In the genomic region with DNA sequence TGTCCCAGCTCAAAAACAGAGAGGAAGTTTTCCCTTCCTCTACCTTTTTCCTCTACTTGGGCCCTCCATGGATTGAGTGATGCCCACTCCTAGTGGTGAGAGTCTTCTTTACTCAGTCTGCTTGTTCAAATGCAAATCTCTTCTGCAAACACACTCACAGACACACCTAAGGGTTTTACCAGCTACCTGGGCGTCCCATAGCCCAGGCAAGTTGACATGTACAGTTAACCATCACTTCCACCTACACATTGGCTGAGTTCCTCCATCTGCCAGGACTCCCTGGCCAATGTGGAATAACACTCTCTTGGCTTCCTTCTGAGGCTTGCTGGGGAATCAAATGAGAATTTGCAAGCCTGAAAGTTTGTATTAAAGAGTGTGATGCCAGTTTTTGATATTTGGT, we compare ENCODE assay signal across 33 cellular contexts. TPM values are rescaled to one million over a fixed set of nuclear protein-coding genes. Genes with fewer than 3 reads are reported as not detected.
DNase-seq lines count a peak whose midpoint lies in the region; ATAC-seq, FAIRE-seq and TF ChIP-seq lines count a peak whose summit lies in the region.
"Had no signal": no experiment of that assay in that cellular context is flagged by ENCODE, and none has a peak within 500 bp of the region (broad histone marks: within the 10 kb centered on the region; RNA-seq: fewer than 3 reads in every experiment).

No MANE protein-coding gene starts in this region.

- H3K23ac ChIP-seq in H1 (ENCODE audit: insufficient read length), result no peak overlapping the region

- peak overlapping the region; percentile 57; the same call in 1 of the 2 replicates for H2BK20ac ChIP-seq in H1 (ENCODE audit: low read length)

- TF ChIP-seq EP300 in H1 (IDR thresholded peaks at IDR 0.05; ENCODE audit: borderline replicate concordance in 1 of 2, low read depth in 2 of 2, low read length in 2 of 2) (no peak), stomach (IDR thresholded peaks at IDR 0.05) (no peak)

- intact Hi-C loops in stomach (cut with DNase I; ENCODE audit: low total_unique reads), result no loop called here

- no peak overlapping the region for H3K4me2 ChIP-seq in H1 (ENCODE audit: insufficient read depth in 1 of 2, low read depth in 2 of 2, low read length in 2 of 2)
- H3K4me2 ChIP-seq: A549; BLaER1; BLaER1 treated with 17β-estradiol and CSF1 and Interleukin-3, amounts not matched to agents 10 nM and 100 nM had no signal

- 100% methylated on average over 1 of the region's 1 CpG; no CpG with 5 or more reads in 1 of the 2 experiments for WGBS in H1 (ENCODE audit: extremely low coverage in 1 of 2, insufficient coverage in 1 of 2, insufficient read length in 1 of 2, insufficient replicate concordance in 2 of 2, low coverage in 1 of 2, low lambda C conversion rate in 2 of 2, missing lambda C conversion rate in 1 of 2), 2 experiments
- 57 to 88% (median 80%) methylated on average over 1 of the region's 1 CpG for WGBS in stomach, 5 donors

- no peak overlapping the region for H4K5ac ChIP-seq in H1 (ENCODE audit: insufficient read length, low read depth, low read length)

- H3K36me3 Mint-ChIP-seq in WTC11, result peaks cover 28% of the 10 kb centered on the region
- peaks cover 6% of the 10 kb centered on the region for H3K36me3 Mint-ChIP-seq in stimulated activated memory B cell treated with anti-CD40 and anti-IgM and Interleukin-4, amounts not matched to agents 10 μg/mL and 1 μg/mL and 100 μg/mL, for 72 hours
- H3K36me3 Mint-ChIP-seq: CD14-positive monocyte; CD4-positive, alpha-beta memory T cell; CD4-positive, CD25-positive, alpha-beta regulatory T cell; CD8-positive, alpha-beta T cell had no signal

- H3K9me3 Mint-ChIP-seq in WTC11, result peaks cover 38% of the 10 kb centered on the region
- H3K9me3 Mint-ChIP-seq in stimulated activated memory B cell treated with anti-CD40 and anti-IgM and Interleukin-4, amounts not matched to agents 10 μg/mL and 1 μg/mL and 100 μg/mL, for 72 hours, result peaks cover 7% of the 10 kb centered on the region
- H3K9me3 Mint-ChIP-seq: CD8-positive, alpha-beta T cell had no signal

- no peak overlapping the region for H3K9ac ChIP-seq in H1 (replicated peaks in 1 of 4; ENCODE audit: extremely low read depth in 1 of 4, low read depth in 3 of 4, low read length in 3 of 4)
- H3K9ac ChIP-seq: BLaER1; BLaER1 treated with 17β-estradiol and CSF1 and Interleukin-3, amounts not matched to agents 10 nM and 100 nM had no signal

- no peak overlapping the region for H3K4me3 Mint-ChIP-seq in WTC11
- H3K4me3 Mint-ChIP-seq in stimulated activated memory B cell treated with anti-CD40 and anti-IgM and Interleukin-4, amounts not matched to agents 10 μg/mL and 1 μg/mL and 100 μg/mL, for 72 hours, result no peak overlapping the region
- H3K4me3 Mint-ChIP-seq: B cell; CD14-positive monocyte; CD4-positive, alpha-beta memory T cell; CD4-positive, alpha-beta T cell; CD4-positive, CD25-positive, alpha-beta regulatory T cell; CD8-positive, alpha-beta memory T cell; CD8-positive, alpha-beta T cell had no signal

- H2BK12ac ChIP-seq in H1 (ENCODE audit: low read depth, low read length), result no peak overlapping the region

- no peaks in the 10 kb centered on the region for H3K79me2 ChIP-seq in H1 (ENCODE audit: control insufficient read depth in 1 of 2, insufficient read depth in 2 of 2, low read length in 2 of 2)

- no peaks in the 10 kb centered on the region for H4K20me1 ChIP-seq in H1 (replicated peaks in 1 of 2; ENCODE audit: control insufficient read depth in 1 of 2, insufficient read depth in 2 of 2, low read length in 2 of 2)
- H4K20me1 ChIP-seq: BLaER1; BLaER1 treated with 17β-estradiol and CSF1 and Interleukin-3, amounts not matched to agents 10 nM and 100 nM had no signal

- no peak overlapping the region for H3K27ac ChIP-seq in H1 (ENCODE audit: low read depth, low read length)
- no peak overlapping the region for H3K27ac ChIP-seq in stomach
- H3K27ac ChIP-seq: 22Rv1; A549; BLaER1; BLaER1 treated with 17β-estradiol and CSF1 and Interleukin-3, amounts not matched to agents 10 nM and 100 nM; C4-2B had no signal

- H2BK120ac ChIP-seq in H1 (replicated peaks; ENCODE audit: low read depth, low read length), result no peak overlapping the region

- no peak overlapping the region for H2AK5ac ChIP-seq in H1 (ENCODE audit: low read depth, low read length)

- H3K4me3 ChIP-seq in H1 (ENCODE audit: extremely low read depth in 1 of 4, insufficient read depth in 2 of 4, low read depth in 3 of 4, low read length in 4 of 4) (no peak overlapping the region), stomach (no peak overlapping the region)
- H3K4me3 ChIP-seq: A549; BLaER1; BLaER1 treated with 17β-estradiol and CSF1 and Interleukin-3, amounts not matched to agents 10 nM and 100 nM had no signal

- no peak for TF ChIP-seq RAD21 in H1 (IDR thresholded peaks at IDR 0.05 in 1 of 2, conservative IDR thresholded peaks at IDR 0.05 in 1 of 2; ENCODE audit: low read depth in 2 of 2, low read length in 2 of 2)

- no peak for ATAC-seq in WTC11
- ATAC-seq in stimulated activated memory B cell treated with anti-CD40 and anti-IgM and Interleukin-4, amounts not matched to agents 10 μg/mL and 1 μg/mL and 100 μg/mL, for 72 hours, result no peak
- ATAC-seq: A549; CD8-positive, alpha-beta T cell had no signal

- peaks cover 13 to 16% of the 10 kb centered on the region in 2 experiments for H3K9me3 ChIP-seq in H1 (ENCODE audit: insufficient read depth in 2 of 2, low read depth in 1 of 2, low read length in 1 of 2)
- H3K9me3 ChIP-seq in stomach, result no peaks in the 10 kb centered on the region
- H3K9me3 ChIP-seq: BE2C, Caco-2 had no signal

- H3K27ac Mint-ChIP-seq in WTC11, result no peak overlapping the region
- H3K27ac Mint-ChIP-seq in stimulated activated memory B cell treated with anti-CD40 and anti-IgM and Interleukin-4, amounts not matched to agents 10 μg/mL and 1 μg/mL and 100 μg/mL, for 72 hours, result no peak overlapping the region
- H3K27ac Mint-ChIP-seq: B cell; CD4-positive, alpha-beta memory T cell; CD4-positive, alpha-beta T cell; CD4-positive, CD25-positive, alpha-beta regulatory T cell; CD8-positive, alpha-beta memory T cell; CD8-positive, alpha-beta T cell had no signal

- peaks cover 31% of the 10 kb centered on the region for H3K4me1 Mint-ChIP-seq in WTC11
- peaks cover 7% of the 10 kb centered on the region for H3K4me1 Mint-ChIP-seq in stimulated activated memory B cell treated with anti-CD40 and anti-IgM and Interleukin-4, amounts not matched to agents 10 μg/mL and 1 μg/mL and 100 μg/mL, for 72 hours
- H3K4me1 Mint-ChIP-seq: B cell; CD14-positive monocyte; CD4-positive, alpha-beta memory T cell; CD4-positive, CD25-positive, alpha-beta regulatory T cell; CD8-positive, alpha-beta memory T cell had no signal

- H3K14ac ChIP-seq in H1 (ENCODE audit: insufficient read length), result no peak overlapping the region

- H4K8ac ChIP-seq in H1 (ENCODE audit: extremely low read depth, insufficient read depth, low read length), result no peak overlapping the region

- H3K4ac ChIP-seq in H1 (replicated peaks; ENCODE audit: insufficient read length, low read depth, low read length), result no peak overlapping the region

- H4K91ac ChIP-seq in H1 (replicated peaks; ENCODE audit: insufficient read length, low read length), result peak overlapping the region; percentile 44

- H3K79me1 ChIP-seq in H1 (ENCODE audit: low read depth, low read length), result no peaks in the 10 kb centered on the region

- no peak overlapping the region for H2AFZ ChIP-seq in H1 (ENCODE audit: low read length)

- no peak for TF ChIP-seq POLR2A in H1 (IDR thresholded peaks at IDR 0.05; ENCODE audit: control extremely low read depth in 1 of 2, low read depth in 2 of 2, low read length in 2 of 2)
- TF ChIP-seq POLR2A in stomach (IDR thresholded peaks at IDR 0.05), result no peak

- no peaks in the 10 kb centered on the region for H3K27me3 ChIP-seq in H1 (replicated peaks in 1 of 4; ENCODE audit: control insufficient read depth in 3 of 4, extremely low read depth in 1 of 4, insufficient read depth in 3 of 4, low read length in 3 of 4)
- no peaks in the 10 kb centered on the region for H3K27me3 ChIP-seq in stomach
- H3K27me3 ChIP-seq: BE2C; BLaER1; BLaER1 treated with 17β-estradiol and CSF1 and Interleukin-3, amounts not matched to agents 10 nM and 100 nM had no signal

- TF ChIP-seq CTCF in WTC11 (IDR thresholded peaks at IDR 0.05) (no peak), H1 (IDR thresholded peaks at IDR 0.05; ENCODE audit: control extremely low read depth in 1 of 3, insufficient read depth in 1 of 3, low read depth in 1 of 3, low read length in 3 of 3) (no peak), stomach (IDR thresholded peaks at IDR 0.05) (no peak)

- no peak overlapping the region for H2BK15ac ChIP-seq in H1 (ENCODE audit: low read length)

- no peak for FAIRE-seq in H1 (lab: Jason Lieb, UNC)
- FAIRE-seq: A204.1, A549, D721Med had no signal

- no peak overlapping the region for H3K18ac ChIP-seq in H1 (ENCODE audit: extremely low read depth, low read length)

- no peak overlapping the region for H3K56ac ChIP-seq in H1 (replicated peaks; ENCODE audit: insufficient read length, low read depth, low read length)

- no peaks in the 10 kb centered on the region for H3K23me2 ChIP-seq in H1 (ENCODE audit: low read depth, low read length)

- POLR2A ChIA-PET in WTC11 (lab: Charles Lee) (no interaction called here), H1 (lab: Charles Lee; ENCODE audit: partially characterized antibody) (no interaction called here)

- H3K4me1 ChIP-seq in H1 (replicated peaks in 1 of 4; ENCODE audit: control insufficient read depth in 3 of 4, insufficient read depth in 4 of 4, low read length in 3 of 4) (peaks cover 5 to 19% (median 14%) of the 10 kb centered on the region in 4 experiments; a peak in 6 of 7 replicates), stomach (no peaks in the 10 kb centered on the region)
- H3K4me1 ChIP-seq: A549, BE2C had no signal

- CTCF ChIA-PET in WTC11 (lab: Charles Lee) (no interaction called here), H1 (lab: Charles Lee; ENCODE audit: partially characterized antibody) (no interaction called here)

- no peak overlapping the region for H2BK5ac ChIP-seq in H1 (ENCODE audit: low read depth, low read length)

- DNase-seq in WTC11 (ENCODE audit: low spot score) (no peak), H1 (ENCODE audit: low read depth in 1 of 2, low spot score in 2 of 2) (no peak), stomach (no peak)
- DNase-seq: 8988T; ACHN; AML-193; BE2C; C1 segment of cervical spinal cord; Caco-2; Calu3; CD4-positive, alpha-beta memory T cell; CD4-positive, alpha-beta T cell; CD4-positive, CD25-positive, alpha-beta regulatory T cell; CD8-positive, alpha-beta memory T cell; CD8-positive, alpha-beta T cell; COR-L47; DMS 273 treated with DMSO at 0.1 percent for 48 hours; DMS153; DMS53; DMS79; DMS79 treated with DMSO at 0.1 percent for 48 hours; DND-41; EL had no signal

- H3K36me3 ChIP-seq in H1 (ENCODE audit: control insufficient read depth in 2 of 4, insufficient read depth in 4 of 4, low read length in 3 of 4) (0 out of 8 replicates have a peak, but pooled peaks cover 0 to 4% (median 0%) of the 10 kb centered on the region in 4 experiments), stomach (no peaks in the 10 kb centered on the region)
- H3K36me3 ChIP-seq: BE2C, BLaER1 had no signal

- peaks cover 2% of the 10 kb centered on the region; the same call in 1 of the 2 replicates for H3K27me3 Mint-ChIP-seq in WTC11 (ENCODE audit: low read depth)
- H3K27me3 Mint-ChIP-seq in stimulated activated memory B cell treated with anti-CD40 and anti-IgM and Interleukin-4, amounts not matched to agents 10 μg/mL and 1 μg/mL and 100 μg/mL, for 72 hours, result peaks cover 49% of the 10 kb centered on the region
- H3K27me3 Mint-ChIP-seq: CD4-positive, CD25-positive, alpha-beta regulatory T cell had no signal

RNA-seq across cellular contexts. Expression of a gene that starts 45.7 kb away (rescaled TPM):
- total RNA-seq in WTC11 (2021) (28.2 to 34.3 TPM (median 33.4 TPM) in 3 replicates), stomach (10 to 100 TPM; 17.7 to 69.4 (median 23.7) TPM)
- 29.1 and 35.1 TPM in 2 replicates for total RNA-seq in H1 (2021; fragmentation: NEBNext Ultra II Directional; extraction: Animal tissue kit (Norgen Biotek cat#: 25700))
- polyA plus RNA-seq in H1 (2011; rRNA removed) (43.4 and 46.8 TPM in 2 replicates), stomach (10 to 100 TPM; 11.2 to 19.6 (median 12.9) TPM)
- polyA plus RNA-seq in H1 (2011; cell fraction: cytosol; rRNA removed), result 36.5 TPM
- 54.8 TPM for polyA plus RNA-seq in H1 (2011; cell fraction: nucleus; rRNA removed)
- 29.2 to 34.0 TPM (median 33.8 TPM) in 4 replicates for polyA plus RNA-seq in H1 (2012, experiment 1 of 2)
- 30.9 TPM for polyA plus RNA-seq in H1 (2012, experiment 2 of 2)
- polyA plus RNA-seq in H1 (2013, experiment 1 of 2), result 22.1 TPM
- 23.6 TPM for polyA plus RNA-seq in H1 (2013, experiment 2 of 2)
- 51.6 and 57.5 TPM in 2 replicates for polyA minus RNA-seq in H1 (2011; rRNA and poly(A)+ RNA removed)
- 15.0 TPM for polyA minus RNA-seq in H1 (2011; cell fraction: cytosol; rRNA and poly(A)+ RNA removed)
- polyA minus RNA-seq in H1 (2011; cell fraction: nucleus; rRNA and poly(A)+ RNA removed), result 45.8 TPM

RNA-seq across cellular contexts. Expression of a gene that starts 45.7 kb away (rescaled TPM):
- total RNA-seq in WTC11 (2021) (45.1 to 49.2 TPM (median 47.3 TPM) in 3 replicates), stomach (10 to 100 TPM; 11.1 to 61.4 (median 31.2) TPM)
- total RNA-seq in H1 (2021; fragmentation: NEBNext Ultra II Directional; extraction: Animal tissue kit (Norgen Biotek cat#: 25700)), result 45.8 and 46.4 TPM in 2 replicates
- polyA plus RNA-seq in H1 (2011; rRNA removed) (28.5 and 41.4 TPM in 2 replicates), stomach (10 to 100 TPM; 10.9 to 20.2 (median 13.9) TPM)
- polyA plus RNA-seq in H1 (2011; cell fraction: cytosol; rRNA removed), result 33.4 TPM
- polyA plus RNA-seq in H1 (2011; cell fraction: nucleus; rRNA removed), result 34.7 TPM
- 23.6 to 30.7 TPM (median 29.1 TPM) in 4 replicates for polyA plus RNA-seq in H1 (2012, experiment 1 of 2)
- 29.3 TPM for polyA plus RNA-seq in H1 (2012, experiment 2 of 2)
- 19.5 TPM for polyA plus RNA-seq in H1 (2013, experiment 1 of 2)
- polyA plus RNA-seq in H1 (2013, experiment 2 of 2), result 17.9 TPM
- polyA minus RNA-seq in H1 (2011; rRNA and poly(A)+ RNA removed), result 29.9 and 30.2 TPM in 2 replicates
- 40.1 TPM for polyA minus RNA-seq in H1 (2011; cell fraction: cytosol; rRNA and poly(A)+ RNA removed)
- 31.7 TPM for polyA minus RNA-seq in H1 (2011; cell fraction: nucleus; rRNA and poly(A)+ RNA removed)
